32 cellular contexts compared by ENCODE assay signal in genomic region chr1:34149501-34149900, GRCh38. TPM values are rescaled to one million over a fixed set of nuclear protein-coding genes. Genes with fewer than 3 reads are reported as not detected.
"Had no signal": no experiment of that assay in that cellular context is flagged by ENCODE, and none has a peak within 500 bp of the region (broad histone marks: within the 10 kb centered on the region; RNA-seq: fewer than 3 reads in every experiment).

No MANE protein-coding gene starts in this region.

- ATAC-seq: activated CD4-positive, alpha-beta T cell treated with anti-CD3 and anti-CD28 coated beads for 36 hours; activated naive CD4-positive, alpha-beta T cell treated with anti-CD3 and anti-CD28 coated beads, Interleukin-2, amount 50 U/mL, for 72 hours; activated T-helper 17 cell treated with anti-CD3 and anti-CD28 coated beads, Interleukin-2, amount 50 U/mL, for 72 hours; heart left ventricle; left lung; sciatic nerve; stimulated activated effector memory CD8-positive, alpha-beta T cell treated with anti-CD3 and anti-CD28 coated beads, Interleukin-12 subunit alpha, Interleukin-12 subunit beta, amount 100 ng/mL, for 72 hours; stimulated activated naive CD8-positive, alpha-beta T cell treated with anti-CD3 and anti-CD28 coated beads, Interleukin-15, amount 100 ng/mL, for 72 hours had no signal

- H3K36me3 Mint-ChIP-seq: activated naive CD4-positive, alpha-beta T cell treated with anti-CD3 and anti-CD28 coated beads, Interleukin-2, amount 50 U/mL, for 72 hours; immature natural killer cell; natural killer cell treated with Interleukin-12 subunit alpha and Interleukin-12 subunit beta and Interleukin-15 and Interleukin-18, amount 100 ng/mL, for 72 hours; stimulated activated effector memory CD8-positive, alpha-beta T cell treated with anti-CD3 and anti-CD28 coated beads, Interleukin-12 subunit alpha, Interleukin-12 subunit beta, amount 100 ng/mL, for 72 hours had no signal

- H3K27ac Mint-ChIP-seq: activated B cell treated with CpG ODN at 0.5 μM for 24 hours; activated CD4-positive, alpha-beta T cell treated with anti-CD3 and anti-CD28 coated beads for 36 hours; activated naive CD4-positive, alpha-beta T cell treated with anti-CD3 and anti-CD28 coated beads, Interleukin-2, amount 50 U/mL, for 72 hours; activated T-cell treated with anti-CD3 and anti-CD28 coated beads, Interleukin-2, amount 50 U/mL, for 24 hours; activated T-helper 17 cell treated with anti-CD3 and anti-CD28 coated beads, Interleukin-2, amount 50 U/mL, for 72 hours; immature natural killer cell; natural killer cell treated with Interleukin-12 subunit alpha and Interleukin-12 subunit beta and Interleukin-15 and Interleukin-18, amount 100 ng/mL, for 72 hours; stimulated activated effector memory CD8-positive, alpha-beta T cell treated with anti-CD3 and anti-CD28 coated beads, Interleukin-12 subunit alpha, Interleukin-12 subunit beta, amount 100 ng/mL, for 72 hours; stimulated activated naive CD8-positive, alpha-beta T cell treated with anti-CD3 and anti-CD28 coated beads, Interleukin-15, amount 100 ng/mL, for 72 hours had no signal

- H3K4me1 ChIP-seq: heart left ventricle, left lung, parathyroid adenoma, transverse colon, vagina had no signal

- H3K36me3 ChIP-seq: brain microvascular endothelial cell, heart left ventricle, left lung, transverse colon, vagina had no signal

- H2AFZ ChIP-seq: parathyroid adenoma had no signal

- H3K4me1 Mint-ChIP-seq: activated B cell treated with CpG ODN at 0.5 μM for 24 hours; activated CD4-positive, alpha-beta T cell treated with anti-CD3 and anti-CD28 coated beads for 36 hours; activated T-helper 17 cell treated with anti-CD3 and anti-CD28 coated beads, Interleukin-2, amount 50 U/mL, for 72 hours; central memory CD8-positive, alpha-beta T cell; immature natural killer cell; stimulated activated effector memory CD8-positive, alpha-beta T cell treated with anti-CD3 and anti-CD28 coated beads, Interleukin-12 subunit alpha, Interleukin-12 subunit beta, amount 100 ng/mL, for 72 hours; stimulated activated naive CD8-positive, alpha-beta T cell treated with anti-CD3 and anti-CD28 coated beads, Interleukin-15, amount 100 ng/mL, for 72 hours had no signal

- DNase-seq: activated B cell treated with CpG ODN at 0.5 μM for 24 hours; activated CD4-positive, alpha-beta T cell treated with anti-CD3 and anti-CD28 coated beads for 36 hours; activated CD4-positive, alpha-beta T cell treated with anti-CD3 and anti-CD28 coated beads, Interleukin-2, amount 50 U/mL, for 4 hours; activated CD8-positive, alpha-beta memory T cell treated with anti-CD3 and anti-CD28 coated beads for 24 hours; activated CD8-positive, alpha-beta memory T cell treated with anti-CD3 and anti-CD28 coated beads, Interleukin-2, amount 50 U/mL, for 4 hours; activated T-cell treated with anti-CD3 and anti-CD28 coated beads, Interleukin-2, amount 50 U/mL, for 24 hours; aorta; brain microvascular endothelial cell; dorsolateral prefrontal cortex; heart left ventricle; immature natural killer cell; kidney glomerular epithelial cell; left lung; midbrain; nucleus accumbens; small intestine; stimulated activated CD4-positive, alpha-beta T cell treated with anti-CD3 and anti-CD28 coated beads, Interleukin-2, amount 100 ng/mL, for 24 hours; stimulated activated naive CD8-positive, alpha-beta T cell treated with anti-CD3 and anti-CD28 coated beads, Interleukin-15, amount 100 ng/mL, for 72 hours; T-helper 9 cell; transverse colon had no signal

- H3K9me3 Mint-ChIP-seq: activated B cell treated with CpG ODN at 0.5 μM for 24 hours; activated naive CD4-positive, alpha-beta T cell treated with anti-CD3 and anti-CD28 coated beads, Interleukin-2, amount 50 U/mL, for 72 hours; activated T-cell treated with anti-CD3 and anti-CD28 coated beads, Interleukin-2, amount 50 U/mL, for 24 hours; activated T-helper 17 cell treated with anti-CD3 and anti-CD28 coated beads, Interleukin-2, amount 50 U/mL, for 72 hours; central memory CD8-positive, alpha-beta T cell; natural killer cell treated with Interleukin-12 subunit alpha and Interleukin-12 subunit beta and Interleukin-15 and Interleukin-18, amount 100 ng/mL, for 72 hours; stimulated activated effector memory CD8-positive, alpha-beta T cell treated with anti-CD3 and anti-CD28 coated beads, Interleukin-12 subunit alpha, Interleukin-12 subunit beta, amount 100 ng/mL, for 72 hours; stimulated activated naive CD8-positive, alpha-beta T cell treated with anti-CD3 and anti-CD28 coated beads, Interleukin-15, amount 100 ng/mL, for 72 hours had no signal

- H3K27ac ChIP-seq: brain microvascular endothelial cell, dorsolateral prefrontal cortex, heart left ventricle, left lung, parathyroid adenoma, transverse colon, vagina had no signal

- H3K4me3 ChIP-seq: dorsolateral prefrontal cortex, heart left ventricle, left lung, lung, transverse colon, vagina had no signal

- H3K27me3 ChIP-seq: brain microvascular endothelial cell, dorsolateral prefrontal cortex, transverse colon, vagina had no signal

- H3K9me3 ChIP-seq: heart left ventricle, left lung, transverse colon, vagina had no signal

- H3K4me3 Mint-ChIP-seq: activated B cell treated with CpG ODN at 0.5 μM for 24 hours; activated CD4-positive, alpha-beta T cell treated with anti-CD3 and anti-CD28 coated beads for 36 hours; activated T-cell treated with anti-CD3 and anti-CD28 coated beads, Interleukin-2, amount 50 U/mL, for 24 hours; activated T-helper 17 cell treated with anti-CD3 and anti-CD28 coated beads, Interleukin-2, amount 50 U/mL, for 72 hours; central memory CD8-positive, alpha-beta T cell; immature natural killer cell; natural killer cell treated with Interleukin-12 subunit alpha and Interleukin-12 subunit beta and Interleukin-15 and Interleukin-18, amount 100 ng/mL, for 72 hours; stimulated activated effector memory CD8-positive, alpha-beta T cell treated with anti-CD3 and anti-CD28 coated beads, Interleukin-12 subunit alpha, Interleukin-12 subunit beta, amount 100 ng/mL, for 72 hours; stimulated activated naive CD8-positive, alpha-beta T cell treated with anti-CD3 and anti-CD28 coated beads, Interleukin-15, amount 100 ng/mL, for 72 hours had no signal

- H3K9ac ChIP-seq: parathyroid adenoma had no signal

- H3K79me2 ChIP-seq: parathyroid adenoma had no signal

RNA-seq across cellular contexts. Expression of gene CSMD2, which starts 15.5 kb away (rescaled TPM):
- total RNA-seq: activated B cell treated with CpG ODN at 0.5 μM for 24 hours; activated CD4-positive, alpha-beta T cell treated with anti-CD3 and anti-CD28 coated beads for 36 hours; activated naive CD4-positive, alpha-beta T cell treated with anti-CD3 and anti-CD28 coated beads, Interleukin-2, amount 50 U/mL, for 72 hours; activated T-helper 17 cell treated with anti-CD3 and anti-CD28 coated beads, Interleukin-2, amount 50 U/mL, for 72 hours; natural killer cell treated with Interleukin-12 subunit alpha and Interleukin-12 subunit beta and Interleukin-15 and Interleukin-18, amount 100 ng/mL, for 72 hours; T-helper 1 cell treated with Interleukin-12 subunit alpha and Interleukin-12 subunit beta and Interleukin-4 antibody, amounts not matched to agents 30 ng/mL and 1 ng/mL, for 36 hours had no signal

RNA-seq across cellular contexts. Expression of gene C1orf94, which starts 27.2 kb away (rescaled TPM):
- total RNA-seq: activated B cell treated with CpG ODN at 0.5 μM for 24 hours; activated CD4-positive, alpha-beta T cell treated with anti-CD3 and anti-CD28 coated beads for 36 hours; activated naive CD4-positive, alpha-beta T cell treated with anti-CD3 and anti-CD28 coated beads, Interleukin-2, amount 50 U/mL, for 72 hours; activated T-helper 17 cell treated with anti-CD3 and anti-CD28 coated beads, Interleukin-2, amount 50 U/mL, for 72 hours; aorta; epithelial cell of proximal tubule; fibroblast of villous mesenchyme; heart left ventricle; left lung; lung; natural killer cell treated with Interleukin-12 subunit alpha and Interleukin-12 subunit beta and Interleukin-15 and Interleukin-18, amount 100 ng/mL, for 72 hours; sciatic nerve; T-helper 1 cell treated with Interleukin-12 subunit alpha and Interleukin-12 subunit beta and Interleukin-4 antibody, amounts not matched to agents 30 ng/mL and 1 ng/mL, for 36 hours; transverse colon; vagina had no signal
